ENCODE assay signal across 17 cellular contexts in genomic region chr13:106683179-106683578, GRCh38.
DNase-seq lines count a peak whose midpoint lies in the region; ATAC-seq and TF ChIP-seq lines count a peak whose summit lies in the region.
"Had no signal": no experiment of that assay in that cellular context is flagged by ENCODE, and none has a peak within 500 bp of the region (broad histone marks: within the 10 kb centered on the region; RNA-seq: fewer than 3 reads in every experiment).

No MANE protein-coding gene starts in this region.

- H3K4me2 ChIP-seq in BLaER1 (peak overlapping the region; percentile 91), Loucy (ENCODE audit: low read depth, low read length, poor library complexity, severe bottlenecking) (peak overlapping the region; percentile 42)
- H3K4me2 ChIP-seq: GM23338 had no signal

- peak overlapping the region; percentile 62 for H3K4me3 ChIP-seq in BLaER1
- H3K4me3 ChIP-seq in Loucy (ENCODE audit: low read length, poor library complexity, severe bottlenecking) = no peak overlapping the region
- H3K4me3 ChIP-seq: GM12878, GM23338, MG63 had no signal

- H3K36me3 Mint-ChIP-seq in activated naive CD8-positive, alpha-beta T cell treated with anti-CD3 and anti-CD28 coated beads, Interleukin-2, amount 50 U/mL, for 24 hours (ENCODE audit: low read depth) = no peaks in the 10 kb centered on the region

- no peaks in the 10 kb centered on the region for H3K27me3 Mint-ChIP-seq in activated naive CD8-positive, alpha-beta T cell treated with anti-CD3 and anti-CD28 coated beads, Interleukin-2, amount 50 U/mL, for 24 hours
- H3K27me3 Mint-ChIP-seq: CD4-positive, alpha-beta T cell had no signal

- H3F3A ChIP-seq in Loucy (ENCODE audit: low read depth) = no peaks in the 10 kb centered on the region

- no peaks in the 10 kb centered on the region for H3K36me3 ChIP-seq in BLaER1
- H3K36me3 ChIP-seq in Loucy (ENCODE audit: insufficient read depth, low read length) = no peaks in the 10 kb centered on the region
- H3K36me3 ChIP-seq: MG63 had no signal

- peaks cover 91% of the 10 kb centered on the region for H3K4me1 ChIP-seq in BLaER1
- no peaks in the 10 kb centered on the region for H3K4me1 ChIP-seq in Loucy (ENCODE audit: insufficient read depth, low read length, poor library complexity, severe bottlenecking)

- H3K4me3 Mint-ChIP-seq in activated naive CD8-positive, alpha-beta T cell treated with anti-CD3 and anti-CD28 coated beads, Interleukin-2, amount 50 U/mL, for 24 hours = no peak overlapping the region
- H3K4me3 Mint-ChIP-seq: CD4-positive, alpha-beta T cell; GM23338 had no signal

- H3K9ac ChIP-seq in BLaER1 = peak overlapping the region; percentile 83
- H3K9ac ChIP-seq in Loucy (ENCODE audit: low read depth, low read length, poor library complexity, severe bottlenecking) = no peak overlapping the region

- no peaks in the 10 kb centered on the region for H3K4me1 Mint-ChIP-seq in activated naive CD8-positive, alpha-beta T cell treated with anti-CD3 and anti-CD28 coated beads, Interleukin-2, amount 50 U/mL, for 24 hours

- H3K9me3 Mint-ChIP-seq in activated naive CD8-positive, alpha-beta T cell treated with anti-CD3 and anti-CD28 coated beads, Interleukin-2, amount 50 U/mL, for 24 hours = no peaks in the 10 kb centered on the region
- H3K9me3 Mint-ChIP-seq: CD4-positive, alpha-beta T cell; GM23338 had no signal

- no peak overlapping the region for H2AFZ ChIP-seq in Loucy (ENCODE audit: low read length)
- H2AFZ ChIP-seq: GM23338 had no signal

- no peaks in the 10 kb centered on the region for H3K9me2 ChIP-seq in Loucy (replicated peaks; ENCODE audit: low read depth, low read length)

- H3K9me3 ChIP-seq in BLaER1 (peaks cover under 1% of the 10 kb centered on the region; the same call in 1 of the 2 replicates), Loucy (ENCODE audit: insufficient read depth, low read depth, low read length) (no peaks in the 10 kb centered on the region)
- H3K9me3 ChIP-seq: MG63 had no signal

- peak overlapping the region; percentile 97 for H3K27ac ChIP-seq in BLaER1

- no peaks in the 10 kb centered on the region for H3K79me2 ChIP-seq in Loucy (ENCODE audit: insufficient read depth, low read length)

- DNase-seq in left lobe of liver (ENCODE audit: low spot score) (no peak), pons (ENCODE audit: low spot score) (peak; percentile 66)
- no peak for DNase-seq in activated naive CD8-positive, alpha-beta T cell treated with anti-CD3 and anti-CD28 coated beads, Interleukin-2, amount 50 U/mL, for 24 hours
- DNase-seq: Calu3; CD4-positive, alpha-beta T cell; DMS79 treated with DMSO at 0.1 percent for 48 hours; MG63; NCI-H1092; NCI-H1694; NCI-H69; Right ventricle myocardium superior had no signal

- H3K27ac Mint-ChIP-seq in activated naive CD8-positive, alpha-beta T cell treated with anti-CD3 and anti-CD28 coated beads, Interleukin-2, amount 50 U/mL, for 24 hours = no peak overlapping the region
- H3K27ac Mint-ChIP-seq: CD4-positive, alpha-beta T cell; GM23338 had no signal

- H4K20me1 ChIP-seq in BLaER1 (no peaks in the 10 kb centered on the region), Loucy (ENCODE audit: insufficient read depth, low read length, poor library complexity, severe bottlenecking) (no peaks in the 10 kb centered on the region)

- ATAC-seq in left lobe of liver (peak; percentile 29), HG02885 (IDR thresholded peaks at IDR 0.05; ENCODE audit: poor library complexity, unreplicated experiment) (no peak), HG03097 (IDR thresholded peaks at IDR 0.05; ENCODE audit: low FRiP score, unreplicated experiment) (no peak)
- ATAC-seq in activated naive CD8-positive, alpha-beta T cell treated with anti-CD3 and anti-CD28 coated beads, Interleukin-2, amount 50 U/mL, for 24 hours = no peak
- ATAC-seq: GM12878, GM23338 had no signal

- TF ChIP-seq CTCF in Loucy (conservative IDR thresholded peaks at IDR 0.05; ENCODE audit: low read length) = no peak

- no peaks in the 10 kb centered on the region for H3K27me3 ChIP-seq in BLaER1
- H3K27me3 ChIP-seq in Loucy (ENCODE audit: insufficient read depth, low read length, poor library complexity, severe bottlenecking) = no peaks in the 10 kb centered on the region
- H3K27me3 ChIP-seq: MG63 had no signal
